In the genomic region with DNA sequence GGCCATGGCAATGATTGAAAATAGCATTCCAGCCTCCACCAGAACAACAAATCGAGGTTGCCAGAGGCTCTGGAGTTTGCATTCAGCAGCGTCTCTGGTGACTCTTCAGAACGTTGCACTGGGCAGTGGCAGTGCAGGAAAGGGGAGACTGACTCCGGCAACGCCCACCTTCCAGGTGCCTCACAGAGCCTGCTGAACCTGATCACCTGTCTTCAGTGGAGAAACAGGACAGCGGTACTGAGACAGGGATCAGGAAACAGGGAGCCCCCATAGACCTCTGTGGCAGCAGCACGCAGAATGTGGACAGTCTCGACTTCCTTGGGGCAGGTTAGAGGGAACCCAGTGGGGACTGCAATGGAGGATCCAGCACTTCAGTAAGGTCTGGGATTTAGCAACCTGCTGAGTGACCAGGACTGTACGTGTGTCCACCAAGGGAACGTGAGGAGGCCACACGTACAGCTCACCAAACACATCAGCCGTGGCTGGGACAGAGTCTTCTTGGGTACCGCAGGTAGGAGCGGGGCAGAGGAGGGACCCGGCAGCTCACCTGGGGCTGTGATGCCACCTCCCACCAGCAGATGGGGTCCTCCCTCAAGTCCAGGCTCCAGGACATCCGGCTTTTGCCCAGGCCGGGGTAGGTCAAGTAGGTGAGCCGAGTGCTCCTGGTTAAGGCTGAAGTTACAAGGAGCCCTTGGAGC, we compare ENCODE assay signal across 1 cellular context.
A peak's percentile ranks its signal among the peaks of the same experiment; 100 is the strongest.
TF ChIP-seq lines count a peak whose summit lies in the region.

No MANE protein-coding gene starts in this region.

TF ChIP-seq in HepG2, 621 proteins besides CTCF, POLR2A, EP300 and RAD21 (continued from another document):
- TF ChIP-seq, protein P1, sequence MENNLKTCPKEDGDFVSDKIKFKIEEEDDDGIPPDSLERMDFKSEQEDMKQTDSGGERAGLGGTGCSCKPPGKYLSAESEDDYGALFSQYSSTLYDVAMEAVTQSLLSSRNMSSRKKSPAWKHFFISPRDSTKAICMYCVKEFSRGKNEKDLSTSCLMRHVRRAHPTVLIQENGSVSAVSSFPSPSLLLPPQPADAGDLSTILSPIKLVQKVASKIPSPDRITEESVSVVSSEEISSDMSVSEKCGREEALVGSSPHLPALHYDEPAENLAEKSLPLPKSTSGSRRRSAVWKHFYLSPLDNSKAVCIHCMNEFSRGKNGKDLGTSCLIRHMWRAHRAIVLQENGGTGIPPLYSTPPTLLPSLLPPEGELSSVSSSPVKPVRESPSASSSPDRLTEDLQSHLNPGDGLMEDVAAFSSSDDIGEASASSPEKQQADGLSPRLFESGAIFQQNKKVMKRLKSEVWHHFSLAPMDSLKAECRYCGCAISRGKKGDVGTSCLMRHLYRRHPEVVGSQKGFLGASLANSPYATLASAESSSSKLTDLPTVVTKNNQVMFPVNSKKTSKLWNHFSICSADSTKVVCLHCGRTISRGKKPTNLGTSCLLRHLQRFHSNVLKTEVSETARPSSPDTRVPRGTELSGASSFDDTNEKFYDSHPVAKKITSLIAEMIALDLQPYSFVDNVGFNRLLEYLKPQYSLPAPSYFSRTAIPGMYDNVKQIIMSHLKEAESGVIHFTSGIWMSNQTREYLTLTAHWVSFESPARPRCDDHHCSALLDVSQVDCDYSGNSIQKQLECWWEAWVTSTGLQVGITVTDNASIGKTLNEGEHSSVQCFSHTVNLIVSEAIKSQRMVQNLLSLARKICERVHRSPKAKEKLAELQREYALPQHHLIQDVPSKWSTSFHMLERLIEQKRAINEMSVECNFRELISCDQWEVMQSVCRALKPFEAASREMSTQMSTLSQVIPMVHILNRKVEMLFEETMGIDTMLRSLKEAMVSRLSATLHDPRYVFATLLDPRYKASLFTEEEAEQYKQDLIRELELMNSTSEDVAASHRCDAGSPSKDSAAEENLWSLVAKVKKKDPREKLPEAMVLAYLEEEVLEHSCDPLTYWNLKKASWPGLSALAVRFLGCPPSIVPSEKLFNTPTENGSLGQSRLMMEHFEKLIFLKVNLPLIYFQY (CRISPR knock-in tag; IDR thresholded peaks at IDR 0.05; ENCODE audit: borderline replicate concordance) = no peak
- TF ChIP-seq ZNF333 (CRISPR knock-in tag; IDR thresholded peaks at IDR 0.05; ENCODE audit: borderline replicate concordance) (no peak), FOSL1 (CRISPR knock-in tag; IDR thresholded peaks at IDR 0.05; ENCODE audit: borderline replicate concordance) (no peak), ZSCAN25 (CRISPR knock-in tag; IDR thresholded peaks at IDR 0.05) (no peak), RFXAP (CRISPR knock-in tag; IDR thresholded peaks at IDR 0.05; ENCODE audit: borderline replicate concordance) (no peak), ZMYM4 (CRISPR knock-in tag; IDR thresholded peaks at IDR 0.05) (0 out of 2 replicates have a peak, but pooled peaks have one; percentile 34), GPN1 (CRISPR knock-in tag; IDR thresholded peaks at IDR 0.05; ENCODE audit: borderline replicate concordance) (no peak), FOXM1 (CRISPR knock-in tag; IDR thresholded peaks at IDR 0.05) (no peak), SALL1 (CRISPR knock-in tag; IDR thresholded peaks at IDR 0.05) (no peak), THYN1 (CRISPR knock-in tag; IDR thresholded peaks at IDR 0.05; ENCODE audit: borderline replicate concordance, low read depth) (no peak), RXRB (CRISPR knock-in tag; IDR thresholded peaks at IDR 0.05; ENCODE audit: borderline replicate concordance) (no peak), ZFX (CRISPR knock-in tag; IDR thresholded peaks at IDR 0.05; ENCODE audit: low read depth) (no peak), MLLT10 (CRISPR knock-in tag; IDR thresholded peaks at IDR 0.05) (no peak), ESRRA (CRISPR knock-in tag; IDR thresholded peaks at IDR 0.05; ENCODE audit: low read depth) (no peak), ZNF558 (CRISPR knock-in tag; IDR thresholded peaks at IDR 0.05; ENCODE audit: borderline replicate concordance) (no peak), DNMT3B (CRISPR knock-in tag; conservative IDR thresholded peaks at IDR 0.05) (no peak), TCF12 (IDR thresholded peaks at IDR 0.05) (no peak), TCF12 (CRISPR knock-in tag; IDR thresholded peaks at IDR 0.05) (no peak), SKI (IDR thresholded peaks at IDR 0.05; ENCODE audit: partially characterized antibody) (no peak), STAG1 (CRISPR knock-in tag; IDR thresholded peaks at IDR 0.05) (peak; percentile 26; the same call in 1 of the 2 replicates), ZFP36L1 (CRISPR knock-in tag; IDR thresholded peaks at IDR 0.05) (no peak), ZNF598 (CRISPR knock-in tag; IDR thresholded peaks at IDR 0.05; ENCODE audit: borderline replicate concordance) (no peak)
- TF ChIP-seq, protein P2, sequence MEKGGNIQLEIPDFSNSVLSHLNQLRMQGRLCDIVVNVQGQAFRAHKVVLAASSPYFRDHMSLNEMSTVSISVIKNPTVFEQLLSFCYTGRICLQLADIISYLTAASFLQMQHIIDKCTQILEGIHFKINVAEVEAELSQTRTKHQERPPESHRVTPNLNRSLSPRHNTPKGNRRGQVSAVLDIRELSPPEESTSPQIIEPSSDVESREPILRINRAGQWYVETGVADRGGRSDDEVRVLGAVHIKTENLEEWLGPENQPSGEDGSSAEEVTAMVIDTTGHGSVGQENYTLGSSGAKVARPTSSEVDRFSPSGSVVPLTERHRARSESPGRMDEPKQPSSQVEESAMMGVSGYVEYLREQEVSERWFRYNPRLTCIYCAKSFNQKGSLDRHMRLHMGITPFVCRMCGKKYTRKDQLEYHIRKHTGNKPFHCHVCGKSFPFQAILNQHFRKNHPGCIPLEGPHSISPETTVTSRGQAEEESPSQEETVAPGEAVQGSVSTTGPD (CRISPR knock-in tag; IDR thresholded peaks at IDR 0.05) = no peak
- TF ChIP-seq, protein P3, sequence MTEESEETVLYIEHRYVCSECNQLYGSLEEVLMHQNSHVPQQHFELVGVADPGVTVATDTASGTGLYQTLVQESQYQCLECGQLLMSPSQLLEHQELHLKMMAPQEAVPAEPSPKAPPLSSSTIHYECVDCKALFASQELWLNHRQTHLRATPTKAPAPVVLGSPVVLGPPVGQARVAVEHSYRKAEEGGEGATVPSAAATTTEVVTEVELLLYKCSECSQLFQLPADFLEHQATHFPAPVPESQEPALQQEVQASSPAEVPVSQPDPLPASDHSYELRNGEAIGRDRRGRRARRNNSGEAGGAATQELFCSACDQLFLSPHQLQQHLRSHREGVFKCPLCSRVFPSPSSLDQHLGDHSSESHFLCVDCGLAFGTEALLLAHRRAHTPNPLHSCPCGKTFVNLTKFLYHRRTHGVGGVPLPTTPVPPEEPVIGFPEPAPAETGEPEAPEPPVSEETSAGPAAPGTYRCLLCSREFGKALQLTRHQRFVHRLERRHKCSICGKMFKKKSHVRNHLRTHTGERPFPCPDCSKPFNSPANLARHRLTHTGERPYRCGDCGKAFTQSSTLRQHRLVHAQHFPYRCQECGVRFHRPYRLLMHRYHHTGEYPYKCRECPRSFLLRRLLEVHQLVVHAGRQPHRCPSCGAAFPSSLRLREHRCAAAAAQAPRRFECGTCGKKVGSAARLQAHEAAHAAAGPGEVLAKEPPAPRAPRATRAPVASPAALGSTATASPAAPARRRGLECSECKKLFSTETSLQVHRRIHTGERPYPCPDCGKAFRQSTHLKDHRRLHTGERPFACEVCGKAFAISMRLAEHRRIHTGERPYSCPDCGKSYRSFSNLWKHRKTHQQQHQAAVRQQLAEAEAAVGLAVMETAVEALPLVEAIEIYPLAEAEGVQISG (CRISPR knock-in tag; IDR thresholded peaks at IDR 0.05) = peak; percentile 87
- TF ChIP-seq, protein P4, sequence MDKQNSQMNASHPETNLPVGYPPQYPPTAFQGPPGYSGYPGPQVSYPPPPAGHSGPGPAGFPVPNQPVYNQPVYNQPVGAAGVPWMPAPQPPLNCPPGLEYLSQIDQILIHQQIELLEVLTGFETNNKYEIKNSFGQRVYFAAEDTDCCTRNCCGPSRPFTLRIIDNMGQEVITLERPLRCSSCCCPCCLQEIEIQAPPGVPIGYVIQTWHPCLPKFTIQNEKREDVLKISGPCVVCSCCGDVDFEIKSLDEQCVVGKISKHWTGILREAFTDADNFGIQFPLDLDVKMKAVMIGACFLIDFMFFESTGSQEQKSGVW (CRISPR knock-in tag; IDR thresholded peaks at IDR 0.05; ENCODE audit: borderline replicate concordance) = no peak
TF ChIP-seq in HepG2: peak in this region for 5.
